Comparison of ENCODE assay signal across 27 cellular contexts in genomic region chr10:5271526-5271925, GRCh38.
"Had no signal": no experiment of that assay in that cellular context is flagged by ENCODE, and none has a peak within 500 bp of the region (broad histone marks: within the 10 kb centered on the region; RNA-seq: fewer than 3 reads in every experiment).

No MANE protein-coding gene starts in this region.

- FAIRE-seq: keratinocyte had no signal

- H3K9me3 ChIP-seq: colonic mucosa, gastrocnemius medialis, upper lobe of right lung, uterus had no signal

- H3K27me3 ChIP-seq: colonic mucosa, gastrocnemius medialis, neural progenitor cell, spleen, suprapubic skin, transverse colon, upper lobe of right lung, uterus had no signal

- H3K4me1 ChIP-seq: colonic mucosa, gastrocnemius medialis, lower lobe of right lung, neural progenitor cell, parathyroid adenoma, spleen, suprapubic skin, upper lobe of right lung, uterus had no signal

- H3K36me3 ChIP-seq: colonic mucosa, gastrocnemius medialis, lower lobe of right lung, neural progenitor cell, spleen, suprapubic skin, transverse colon, upper lobe of right lung, uterus had no signal

- H3K79me2 ChIP-seq: parathyroid adenoma had no signal

- H2AFZ ChIP-seq: neural progenitor cell, parathyroid adenoma had no signal

- H3K4me1 Mint-ChIP-seq: mesothelial cell of epicardium, nephron, neural progenitor cell had no signal

- H3K4me3 Mint-ChIP-seq: dendritic cell treated with granulocyte-macrophage colony-stimulating factor and Interleukin-4, amounts not matched to agents 40 ng/mL and 50 ng/mL, for 4 days; endodermal cell; mesothelial cell of epicardium; nephron; neural progenitor cell; stimulated activated naive CD8-positive, alpha-beta T cell treated with anti-CD3 and anti-CD28 coated beads, Interleukin-15, amount 100 ng/mL, for 72 hours had no signal

- H3K27ac Mint-ChIP-seq: dendritic cell treated with granulocyte-macrophage colony-stimulating factor and Interleukin-4, amounts not matched to agents 40 ng/mL and 50 ng/mL, for 4 days; endodermal cell; mesothelial cell of epicardium; naive thymus-derived CD4-positive, alpha-beta T cell; nephron; neural progenitor cell; progenitor cell of endocrine pancreas; stimulated activated naive CD8-positive, alpha-beta T cell treated with anti-CD3 and anti-CD28 coated beads, Interleukin-15, amount 100 ng/mL, for 72 hours had no signal

- DNase-seq: colonic mucosa; effector CD8-positive, alpha-beta T cell; endodermal cell; foreskin fibroblast; gastrocnemius medialis; head of caudate nucleus; left ventricle myocardium superior; lower lobe of right lung; naive thymus-derived CD4-positive, alpha-beta T cell; spleen; stimulated activated CD4-positive, alpha-beta T cell treated with anti-CD3 and anti-CD28 coated beads, Interleukin-4, amount 100 ng/mL, for 4 hours; stimulated activated naive CD4-positive, alpha-beta T cell; stimulated activated naive CD8-positive, alpha-beta T cell treated with anti-CD3 and anti-CD28 coated beads, Interleukin-15, amount 100 ng/mL, for 72 hours; transverse colon; upper lobe of right lung; uterus had no signal

- H3K36me3 Mint-ChIP-seq: mesothelial cell of epicardium, neural progenitor cell had no signal

- H3K27ac ChIP-seq: colonic mucosa, epithelial cell of prostate, gastrocnemius medialis, lower lobe of right lung, neural progenitor cell, parathyroid adenoma, spleen, suprapubic skin, transverse colon, upper lobe of right lung, uterus had no signal

- H3K27me3 Mint-ChIP-seq: dendritic cell treated with granulocyte-macrophage colony-stimulating factor and Interleukin-4, amounts not matched to agents 40 ng/mL and 50 ng/mL, for 4 days; progenitor cell of endocrine pancreas; stimulated activated naive CD8-positive, alpha-beta T cell treated with anti-CD3 and anti-CD28 coated beads, Interleukin-15, amount 100 ng/mL, for 72 hours had no signal

- H3K9ac ChIP-seq: neural progenitor cell, parathyroid adenoma had no signal

- ATAC-seq: esophagus mucosa; gastrocnemius medialis; left ventricle myocardium superior; lower lobe of right lung; naive thymus-derived CD4-positive, alpha-beta T cell; sciatic nerve; stimulated activated naive CD8-positive, alpha-beta T cell treated with anti-CD3 and anti-CD28 coated beads, Interleukin-15, amount 100 ng/mL, for 72 hours; upper lobe of right lung had no signal

- H3K4me3 ChIP-seq: colonic mucosa, gastrocnemius medialis, lower lobe of right lung, neural progenitor cell, spleen, suprapubic skin, transverse colon, upper lobe of right lung, uterus had no signal

- H3K4me2 ChIP-seq: neural progenitor cell had no signal
